ENCODE assay signal across 15 cellular contexts in genomic region chr10:104315486-104315921, GRCh38. TPM values are rescaled to one million over a fixed set of nuclear protein-coding genes. Genes with fewer than 3 reads are reported as not detected.
DNase-seq lines count a peak whose midpoint lies in the region; ATAC-seq and TF ChIP-seq lines count a peak whose summit lies in the region.
"Had no signal": no experiment of that assay in that cellular context is flagged by ENCODE, and none has a peak within 500 bp of the region (broad histone marks: within the 10 kb centered on the region; RNA-seq: fewer than 3 reads in every experiment).

No MANE protein-coding gene starts in this region.

- H3K36me3 ChIP-seq in mesenchymal stem cell (ENCODE audit: control insufficient read depth in 1 of 2, insufficient read depth in 2 of 2, low read depth in 1 of 2, low read length in 2 of 2) (peaks cover 56 to 65% of the 10 kb centered on the region in 2 experiments), sigmoid colon (peaks cover 19 to 49% (median 35%) of the 10 kb centered on the region in 4 donors)

- DNase-seq in HFFc6: no peak
- DNase-seq in effector memory CD8-positive, alpha-beta T cell: no peak
- DNase-seq in mesenchymal stem cell: no peak
- DNase-seq in sigmoid colon: peak; percentile 60
- no peak for DNase-seq in NAMALWA (ENCODE audit: low spot score)
- DNase-seq in cardiac septum (ENCODE audit: low spot score): no peak
- no peak for DNase-seq in stimulated activated naive CD4-positive, alpha-beta T cell (lab: John Stamatoyannopoulos, UW)
- DNase-seq in erythroblast (lab: John Stamatoyannopoulos, UW): no peak
- DNase-seq: 8988T; AML-193; CD8-positive, alpha-beta memory T cell had no signal

- no peak for TF ChIP-seq EP300 in sigmoid colon (IDR thresholded peaks at IDR 0.05)

- ATAC-seq in effector memory CD8-positive, alpha-beta T cell (replicated peaks): no peak
- ATAC-seq: GM12878 had no signal

- no peak overlapping the region for H2BK15ac ChIP-seq in mesenchymal stem cell (ENCODE audit: low read depth, poor library complexity, severe bottlenecking)

- no peaks in the 10 kb centered on the region for H3K9me3 Mint-ChIP-seq in HFFc6
- no peaks in the 10 kb centered on the region for H3K9me3 Mint-ChIP-seq in effector memory CD8-positive, alpha-beta T cell
- H3K9me3 Mint-ChIP-seq: CD8-positive, alpha-beta memory T cell; GM23338 had no signal

- H3K4me1 Mint-ChIP-seq in HFFc6 (ENCODE audit: low read depth): peaks cover 61% of the 10 kb centered on the region
- peaks cover 35 to 47% of the 10 kb centered on the region in 2 donors for H3K4me1 Mint-ChIP-seq in effector memory CD8-positive, alpha-beta T cell (ENCODE audit: low read depth in 2 of 2)

- H3K36me3 Mint-ChIP-seq in HFFc6 (ENCODE audit: low read depth): peaks cover 36% of the 10 kb centered on the region; the same call in 1 of the 2 replicates
- H3K36me3 Mint-ChIP-seq in effector memory CD8-positive, alpha-beta T cell (ENCODE audit: insufficient read depth): peaks cover 78% of the 10 kb centered on the region

- H3K27ac ChIP-seq in mesenchymal stem cell (ENCODE audit: low read length, poor library complexity, severe bottlenecking) (no peak overlapping the region), sigmoid colon (peak overlapping the region in 1 of 4 donors; percentile 75)
- H3K27ac ChIP-seq: BLaER1 had no signal

- no peak overlapping the region for H3K23ac ChIP-seq in mesenchymal stem cell (ENCODE audit: low read length in 2 of 2)

- 98% methylated on average over 22 of the region's 22 CpGs for WGBS in mesenchymal stem cell
- WGBS in sigmoid colon, 2 donors: 97 to 98% methylated on average over 22 of the region's 22 CpGs

- H3K4me3 ChIP-seq in mesenchymal stem cell (ENCODE audit: insufficient read depth in 1 of 2, low read depth in 1 of 2, low read length in 2 of 2): no peak overlapping the region
- H3K4me3 ChIP-seq in sigmoid colon: no peak overlapping the region
- H3K4me3 ChIP-seq: BLaER1, GM12878, GM23338, HAP-1 had no signal

- no peak overlapping the region for H2BK5ac ChIP-seq in mesenchymal stem cell (ENCODE audit: low read depth, low read length, poor library complexity, severe bottlenecking)

- H3K4ac ChIP-seq in mesenchymal stem cell (ENCODE audit: low read depth in 1 of 2, low read length in 2 of 2): no peak overlapping the region

- H3K14ac ChIP-seq in mesenchymal stem cell (ENCODE audit: low read length in 2 of 2): no peak overlapping the region

- peak overlapping the region; percentile 31 for H4K91ac ChIP-seq in mesenchymal stem cell (ENCODE audit: low read length)

- no peak overlapping the region for H3K4me3 Mint-ChIP-seq in HFFc6
- H3K4me3 Mint-ChIP-seq in effector memory CD8-positive, alpha-beta T cell: peak overlapping the region; percentile 8 to 27
- H3K4me3 Mint-ChIP-seq: CD8-positive, alpha-beta memory T cell; GM23338 had no signal

- H3K27me3 ChIP-seq in mesenchymal stem cell (ENCODE audit: control insufficient read depth in 1 of 2, insufficient read depth in 1 of 2, low read length in 2 of 2) (no peaks in the 10 kb centered on the region), sigmoid colon (no peaks in the 10 kb centered on the region)
- H3K27me3 ChIP-seq: BLaER1 had no signal

- H2BK12ac ChIP-seq in mesenchymal stem cell (ENCODE audit: low read length in 2 of 2): no peak overlapping the region

- intact Hi-C loops in sigmoid colon (cut with DNase I): no loop called here
- intact Hi-C loops in cardiac septum (cut with DNase I): no loop called here

- no peak overlapping the region for H2AK5ac ChIP-seq in mesenchymal stem cell (ENCODE audit: low read length, severe bottlenecking)

- H3K9me3 ChIP-seq in mesenchymal stem cell (ENCODE audit: control insufficient read depth, low read length) (no peaks in the 10 kb centered on the region), sigmoid colon (no peaks in the 10 kb centered on the region)
- H3K9me3 ChIP-seq: BLaER1, HAP-1 had no signal

- no peak overlapping the region for H3K18ac ChIP-seq in mesenchymal stem cell (ENCODE audit: low read depth in 1 of 2, low read length in 2 of 2)

- no peak overlapping the region for H2BK120ac ChIP-seq in mesenchymal stem cell (ENCODE audit: low read depth, low read length)

- TF ChIP-seq CTCF in HFFc6 (IDR thresholded peaks at IDR 0.05) (peak; percentile 15; the same call in 1 of the 2 replicates), sigmoid colon (IDR thresholded peaks at IDR 0.05) (no peak)

- H3K79me1 ChIP-seq in mesenchymal stem cell (replicated peaks; ENCODE audit: low read length, poor library complexity, severe bottlenecking): peaks cover 45% of the 10 kb centered on the region

- no peak overlapping the region for H3K4me2 ChIP-seq in mesenchymal stem cell (ENCODE audit: low read length, poor library complexity, severe bottlenecking)
- H3K4me2 ChIP-seq: BLaER1, GM23338 had no signal

- H3K9ac ChIP-seq in mesenchymal stem cell (ENCODE audit: low read length): no peak overlapping the region
- H3K9ac ChIP-seq: BLaER1 had no signal

- H3K27me3 Mint-ChIP-seq in HFFc6 (ENCODE audit: insufficient read depth): peaks cover 9% of the 10 kb centered on the region; the same call in 1 of the 2 replicates
- no peaks in the 10 kb centered on the region for H3K27me3 Mint-ChIP-seq in effector memory CD8-positive, alpha-beta T cell
- H3K27me3 Mint-ChIP-seq: CD8-positive, alpha-beta memory T cell had no signal

- no peak overlapping the region for H3K27ac Mint-ChIP-seq in HFFc6
- peak overlapping the region in 1 of 2 donors; percentile 85 for H3K27ac Mint-ChIP-seq in effector memory CD8-positive, alpha-beta T cell
- H3K27ac Mint-ChIP-seq: GM23338 had no signal

- no peak overlapping the region for H4K8ac ChIP-seq in mesenchymal stem cell (ENCODE audit: low read length)

- H3K4me1 ChIP-seq in mesenchymal stem cell (ENCODE audit: control insufficient read depth, insufficient read depth, low read depth, low read length) (peaks cover 19% of the 10 kb centered on the region), sigmoid colon (peaks cover 0 to 45% (median 40%) of the 10 kb centered on the region in 4 donors)

- TF ChIP-seq POLR2A in sigmoid colon (IDR thresholded peaks at IDR 0.05): no peak
- no peak for TF ChIP-seq POLR2A in erythroblast (IDR thresholded peaks at IDR 0.05; ENCODE audit: low read length)

- no peak overlapping the region for H2AFZ ChIP-seq in mesenchymal stem cell (ENCODE audit: low read depth, low read length)
- H2AFZ ChIP-seq: GM23338 had no signal

RNA-seq across cellular contexts. Expression of gene ITPRIP, which starts 22.8 kb away (rescaled TPM):
- total RNA-seq in HFFc6 (2021; fragmentation: NEBNext Ultra II Directional; extraction: Animal tissue kit (Norgen Biotek cat#: 25700)): 10 to 100 TPM; 23.9 to 34.7 (median 29.7) TPM
- polyA plus RNA-seq in mesenchymal stem cell (2013, experiment 1 of 2): 13.8 TPM
- 13.9 TPM for polyA plus RNA-seq in mesenchymal stem cell (2013, experiment 2 of 2)
- total RNA-seq in sigmoid colon (10 to 100 TPM; 11.4 to 22.4 (median 15.3) TPM), cardiac septum (25.4 TPM)
- 1 to 10 TPM; 1.2 to 8.6 (median 1.6) TPM for polyA plus RNA-seq in sigmoid colon

RNA-seq across cellular contexts. Expression of gene CFAP58, which starts 38.1 kb away (rescaled TPM):
- 1 to 10 TPM in 1 of 6 experiments, under 1 TPM in 5; 0.35 to 1.1 (median 0.41) TPM for total RNA-seq in HFFc6 (2021; fragmentation: NEBNext Ultra II Directional; extraction: Animal tissue kit (Norgen Biotek cat#: 25700))
- polyA plus RNA-seq in mesenchymal stem cell (2013, experiment 1 of 2): 0.12 TPM
- 0.11 TPM for polyA plus RNA-seq in mesenchymal stem cell (2013, experiment 2 of 2)
- total RNA-seq in sigmoid colon (1 to 10 TPM in 1 of 4 donors, under 1 TPM in 3; 0.36 to 1.1 (median 0.61) TPM), cardiac septum (2.7 TPM)
- under 1 TPM in 1 of 3 donors, not detected in 2; 0.09 TPM for polyA plus RNA-seq in sigmoid colon
- polyA plus RNA-seq: CD8-positive, alpha-beta memory T cell had no signal

RNA-seq across cellular contexts. Expression of gene GSTO2, which starts 46.5 kb away (rescaled TPM):
- 10 to 100 TPM in 4 of 6 experiments, 1 to 10 TPM in 2; 2.5 to 15.0 (median 12.3) TPM for total RNA-seq in HFFc6 (2021; fragmentation: NEBNext Ultra II Directional; extraction: Animal tissue kit (Norgen Biotek cat#: 25700))
- 2.3 TPM for polyA plus RNA-seq in mesenchymal stem cell (2013, experiment 1 of 2)
- polyA plus RNA-seq in mesenchymal stem cell (2013, experiment 2 of 2): 1.9 TPM
- total RNA-seq in sigmoid colon (1 to 10 TPM in 3 of 4 donors, under 1 TPM in 1; 0.68 to 2.1 (median 1.4) TPM), cardiac septum (0.67 TPM)
- polyA plus RNA-seq in sigmoid colon: 10 to 100 TPM in 2 of 3 donors, 1 to 10 TPM in 1; 9.7 to 13.2 (median 12.2) TPM
